1 cellular context compared by ENCODE assay signal in genomic region chr2:8115966-8116365, GRCh38.
TF ChIP-seq lines count a peak whose summit lies in the region.

No MANE protein-coding gene starts in this region.

TF ChIP-seq in HepG2, 621 proteins besides CTCF, POLR2A, EP300 and RAD21 (continued from another document):
- no peak for TF ChIP-seq BCLAF1 (IDR thresholded peaks at IDR 0.05)
- no peak for TF ChIP-seq ZBTB49 (CRISPR knock-in tag; IDR thresholded peaks at IDR 0.05; ENCODE audit: borderline replicate concordance)
- TF ChIP-seq ZBTB25 (CRISPR knock-in tag; IDR thresholded peaks at IDR 0.05): no peak
- TF ChIP-seq RARA (CRISPR knock-in tag; IDR thresholded peaks at IDR 0.05): no peak
- TF ChIP-seq ATF1 (CRISPR knock-in tag; IDR thresholded peaks at IDR 0.05): peak; percentile 37; the same call in 1 of the 2 replicates
